Comparison of ENCODE assay signal across 8 cellular contexts in genomic region chr22:32475428-32476010, GRCh38. TPM values are rescaled to one million over a fixed set of nuclear protein-coding genes. Genes with fewer than 3 reads are reported as not detected.
DNase-seq lines count a peak whose midpoint lies in the region; ATAC-seq and TF ChIP-seq lines count a peak whose summit lies in the region.

No MANE protein-coding gene starts in this region.

- H3K4me3 ChIP-seq in SJCRH30 = peak overlapping the region; percentile 96
- H3K4me3 ChIP-seq in colonic mucosa = peak overlapping the region; percentile 72
- peak overlapping the region; percentile 87 to 90 (median 89) for H3K4me3 ChIP-seq in right lobe of liver

- intact Hi-C loops in colonic mucosa (cut with DNase I) = loop anchor here (10.0 kb wide), 1 partner anchor 501 kb away; no protein-coding TSS in a partner anchor
- intact Hi-C loops in right lobe of liver (cut with DNase I) = no loop called here

- WGBS in right lobe of liver (ENCODE audit: insufficient coverage, low coverage, low lambda C conversion rate, missing lambda C conversion rate) = under 1% methylated on average over 19 of the region's 19 CpGs

- peak overlapping the region; percentile 89 for H3K27ac Mint-ChIP-seq in HFFc6
- H3K27ac Mint-ChIP-seq in stimulated activated effector memory CD8-positive, alpha-beta T cell treated with anti-CD3 and anti-CD28 coated beads, Interleukin-12 subunit alpha, Interleukin-12 subunit beta, amount 100 ng/mL, for 72 hours = peak overlapping the region; percentile 94

- H3K36me3 ChIP-seq in SJCRH30 = no peaks in the 10 kb centered on the region
- H3K36me3 ChIP-seq in colonic mucosa = no peaks in the 10 kb centered on the region
- H3K36me3 ChIP-seq in right lobe of liver = peaks cover 0 to 12% (median under 1%) of the 10 kb centered on the region in 4 donors

- peaks cover 9% of the 10 kb centered on the region; the same call in 1 of the 2 replicates for H3K4me1 ChIP-seq in SJCRH30
- peaks cover 6% of the 10 kb centered on the region for H3K4me1 ChIP-seq in colonic mucosa
- H3K4me1 ChIP-seq in right lobe of liver = peaks cover 0 to 32% (median 5%) of the 10 kb centered on the region in 4 donors

- peak; percentile 28 for DNase-seq in NCI-H82 (lab: John Stamatoyannopoulos, UW)
- DNase-seq in NCI-H82 treated with DMSO at 0.1 percent for 48 hours (lab: John Stamatoyannopoulos, UW; ENCODE audit: unreplicated experiment) = no peak
- peak; percentile 25 for DNase-seq in HFFc6
- peak; percentile 26 to 51 for DNase-seq in SJCRH30
- peak; percentile 59 for DNase-seq in colonic mucosa
- peak; percentile 35 to 62 (median 58) for DNase-seq in right lobe of liver
- DNase-seq in stimulated activated effector memory CD8-positive, alpha-beta T cell treated with anti-CD3 and anti-CD28 coated beads, Interleukin-12 subunit alpha, Interleukin-12 subunit beta, amount 100 ng/mL, for 72 hours (ENCODE audit: low spot score in 2 of 2) = no peak
- DNase-seq in A172 (ENCODE audit: low spot score) = no peak

- peaks cover 9% of the 10 kb centered on the region for H3K36me3 Mint-ChIP-seq in HFFc6 (ENCODE audit: low read depth)
- peaks cover 27% of the 10 kb centered on the region for H3K36me3 Mint-ChIP-seq in stimulated activated effector memory CD8-positive, alpha-beta T cell treated with anti-CD3 and anti-CD28 coated beads, Interleukin-12 subunit alpha, Interleukin-12 subunit beta, amount 100 ng/mL, for 72 hours

- H3K4me3 Mint-ChIP-seq in HFFc6 = peak overlapping the region; percentile 92
- H3K4me3 Mint-ChIP-seq in stimulated activated effector memory CD8-positive, alpha-beta T cell treated with anti-CD3 and anti-CD28 coated beads, Interleukin-12 subunit alpha, Interleukin-12 subunit beta, amount 100 ng/mL, for 72 hours = no peak overlapping the region

- TF ChIP-seq CTCF in HFFc6 (IDR thresholded peaks at IDR 0.05) = no peak
- no peak for TF ChIP-seq CTCF in colonic mucosa (IDR thresholded peaks at IDR 0.05)
- no peak for TF ChIP-seq CTCF in right lobe of liver (IDR thresholded peaks at IDR 0.05)

- H3K27me3 ChIP-seq in SJCRH30 = no peaks in the 10 kb centered on the region
- no peaks in the 10 kb centered on the region for H3K27me3 ChIP-seq in colonic mucosa
- H3K27me3 ChIP-seq in right lobe of liver = no peaks in the 10 kb centered on the region

- H3K9ac ChIP-seq in colonic mucosa (ENCODE audit: low read depth in 2 of 2, low read length in 2 of 2) = peak overlapping the region; percentile 88 to 98

- H3K27ac ChIP-seq in SJCRH30 (peak overlapping the region; percentile 91), colonic mucosa (peak overlapping the region; percentile 97), right lobe of liver (peak overlapping the region; percentile 98 to 100 (median 99))

- H3K4me1 Mint-ChIP-seq in HFFc6 (ENCODE audit: low read depth) = peaks cover 45% of the 10 kb centered on the region
- H3K4me1 Mint-ChIP-seq in stimulated activated effector memory CD8-positive, alpha-beta T cell treated with anti-CD3 and anti-CD28 coated beads, Interleukin-12 subunit alpha, Interleukin-12 subunit beta, amount 100 ng/mL, for 72 hours = peaks cover 27% of the 10 kb centered on the region

- H3K27me3 Mint-ChIP-seq in HFFc6 (ENCODE audit: insufficient read depth) = no peaks in the 10 kb centered on the region

- TF ChIP-seq POLR2A in right lobe of liver (IDR thresholded peaks at IDR 0.05) = no peak

- peak; percentile 17 to 31 (median 27) for ATAC-seq in right lobe of liver
- peak; percentile 3 for ATAC-seq in stimulated activated effector memory CD8-positive, alpha-beta T cell treated with anti-CD3 and anti-CD28 coated beads, Interleukin-12 subunit alpha, Interleukin-12 subunit beta, amount 100 ng/mL, for 72 hours

- H3K9me3 ChIP-seq in SJCRH30 (replicated peaks) (no peaks in the 10 kb centered on the region), colonic mucosa (no peaks in the 10 kb centered on the region), right lobe of liver (no peaks in the 10 kb centered on the region)

- no peaks in the 10 kb centered on the region for H3K9me3 Mint-ChIP-seq in HFFc6
- no peaks in the 10 kb centered on the region for H3K9me3 Mint-ChIP-seq in stimulated activated effector memory CD8-positive, alpha-beta T cell treated with anti-CD3 and anti-CD28 coated beads, Interleukin-12 subunit alpha, Interleukin-12 subunit beta, amount 100 ng/mL, for 72 hours

RNA-seq across cellular contexts. Expression of gene FBXO7, which starts 0.9 kb away (rescaled TPM):
- 10 to 100 TPM; 61.6 to 81.7 (median 70.8) TPM for total RNA-seq in HFFc6 (2021; fragmentation: NEBNext Ultra II Directional; extraction: Animal tissue kit (Norgen Biotek cat#: 25700))
- total RNA-seq in SJCRH30 (2014; rRNA removed; shearing (Covaris generic)) = 78.4 and 82.4 TPM in 2 replicates
- total RNA-seq in colonic mucosa (10 to 100 TPM; 62.1 to 81.1 TPM), right lobe of liver (100 to 1,000 TPM in 1 of 6 experiments, 10 to 100 TPM in 5; 37.7 to 100 (median 52.5) TPM)
- 62.4 and 69.9 TPM in 2 replicates for total RNA-seq in A172 (2014; rRNA removed; shearing (Covaris generic))

RNA-seq across cellular contexts. Expression of gene BPIFC, which starts 11.3 kb away (rescaled TPM):
- not detected for total RNA-seq in HFFc6 (2021; fragmentation: NEBNext Ultra II Directional; extraction: Animal tissue kit (Norgen Biotek cat#: 25700))
- not detected in 2 replicates for total RNA-seq in SJCRH30 (2014; rRNA removed; shearing (Covaris generic))
- not detected for total RNA-seq in colonic mucosa
- total RNA-seq in right lobe of liver = not detected
- total RNA-seq in A172 (2014; rRNA removed; shearing (Covaris generic)) = not detected in 2 replicates

Comparison
In these comparisons a context has a peak if more than half of its experiments do, and no peak if none do; other contexts are left out.
1. DNase-seq: peak in NCI-H82 (single experiment), HFFc6 (single experiment), SJCRH30 (2 of 2), colonic mucosa (single experiment) and right lobe of liver (3 of 3); none in NCI-H82 treated with DMSO at 0.1 percent for 48 hours (single experiment), stimulated activated effector memory CD8-positive, alpha-beta T cell treated with anti-CD3 and anti-CD28 coated beads, Interleukin-12 subunit alpha, Interleukin-12 subunit beta, amount 100 ng/mL, for 72 hours (0 of 2) and A172 (single experiment).
2. Peak in every context shown above with its lines, with median percentiles within 50 percentile points of each other: H3K27ac ChIP-seq and H3K4me3 ChIP-seq.